Comparison of ENCODE assay signal across 16 cellular contexts in the genomic region with DNA sequence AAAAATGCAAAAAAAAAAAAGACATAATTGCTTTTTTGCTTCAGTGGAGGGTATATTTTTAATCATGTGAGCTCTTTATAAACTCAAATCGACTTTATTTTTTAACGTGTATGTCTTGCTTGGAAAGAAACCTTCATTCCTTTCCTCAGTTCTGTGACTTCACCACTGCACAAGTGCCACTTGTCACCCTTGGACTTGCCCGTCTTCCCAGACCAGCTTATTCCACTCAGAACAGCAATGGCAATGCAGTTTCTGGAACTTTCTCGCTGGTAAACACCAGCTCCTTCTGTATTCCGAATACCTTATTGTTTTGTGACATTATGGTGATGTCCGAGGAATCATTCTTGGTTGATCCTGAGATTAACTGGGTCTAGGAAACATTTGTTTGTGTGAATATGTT.
"Had no signal": no experiment of that assay in that cellular context is flagged by ENCODE, and none has a peak within 500 bp of the region (broad histone marks: within the 10 kb centered on the region; RNA-seq: fewer than 3 reads in every experiment).

No MANE protein-coding gene starts in this region.

- H3K27ac Mint-ChIP-seq: activated B cell treated with CpG ODN at 0.5 μM for 24 hours; activated CD4-positive, alpha-beta memory T cell treated with anti-CD3 and anti-CD28 coated beads for 36 hours; activated naive CD8-positive, alpha-beta T cell; dendritic cell treated with granulocyte-macrophage colony-stimulating factor and Interleukin-4, amounts not matched to agents 40 ng/mL and 50 ng/mL, for 4 days; naive B cell; T-helper 2 cell treated with Interferon-gamma antibody and Interleukin-4, amounts not matched to agents 5 μg/mL and 100 μg/mL, for 36 hours had no signal

- H3K27ac ChIP-seq: gastrocnemius medialis, ovary, psoas muscle, suprapubic skin had no signal

- FAIRE-seq: TTC549 had no signal

- ATAC-seq: gastrocnemius medialis; psoas muscle; stimulated activated naive CD8-positive, alpha-beta T cell treated with anti-CD3 and anti-CD28 coated beads, Interleukin-15, Interleukin-2, amounts not matched to agents 100 U/mL and 50 U/mL, for 24 hours had no signal

- H3K27me3 ChIP-seq: gastrocnemius medialis, ovary, suprapubic skin had no signal

- H3K36me3 Mint-ChIP-seq: activated CD4-positive, alpha-beta memory T cell treated with anti-CD3 and anti-CD28 coated beads for 36 hours; activated naive CD8-positive, alpha-beta T cell; naive B cell; type B pancreatic cell had no signal

- H3K4me1 ChIP-seq: gastrocnemius medialis, psoas muscle had no signal

- H3K27me3 Mint-ChIP-seq: activated B cell treated with CpG ODN at 0.5 μM for 24 hours; activated CD4-positive, alpha-beta memory T cell treated with anti-CD3 and anti-CD28 coated beads for 36 hours; activated naive CD8-positive, alpha-beta T cell; dendritic cell treated with granulocyte-macrophage colony-stimulating factor and Interleukin-4, amounts not matched to agents 40 ng/mL and 50 ng/mL, for 4 days; naive B cell had no signal

- DNase-seq: activated B cell treated with CpG ODN at 0.5 μM for 24 hours; activated CD4-positive, alpha-beta T cell treated with anti-CD3 and anti-CD28 coated beads for 4 hours; activated T-cell treated with anti-CD3 and anti-CD28 coated beads for 4 hours; effector CD8-positive, alpha-beta T cell; gastrocnemius medialis; naive B cell; ovary had no signal

- H3K9me3 Mint-ChIP-seq: dendritic cell treated with granulocyte-macrophage colony-stimulating factor and Interleukin-4, amounts not matched to agents 40 ng/mL and 50 ng/mL, for 4 days; type B pancreatic cell had no signal

- H3K9me3 ChIP-seq: gastrocnemius medialis, ovary, psoas muscle, suprapubic skin had no signal

- H3K4me3 Mint-ChIP-seq: activated B cell treated with CpG ODN at 0.5 μM for 24 hours; activated CD4-positive, alpha-beta memory T cell treated with anti-CD3 and anti-CD28 coated beads for 36 hours; activated naive CD8-positive, alpha-beta T cell; dendritic cell treated with granulocyte-macrophage colony-stimulating factor and Interleukin-4, amounts not matched to agents 40 ng/mL and 50 ng/mL, for 4 days; naive B cell; T-helper 2 cell treated with Interferon-gamma antibody and Interleukin-4, amounts not matched to agents 5 μg/mL and 100 μg/mL, for 36 hours; type B pancreatic cell had no signal

- H3K4me3 ChIP-seq: gastrocnemius medialis, ovary, psoas muscle, suprapubic skin had no signal

- H3K4me1 Mint-ChIP-seq: activated B cell treated with CpG ODN at 0.5 μM for 24 hours, naive B cell had no signal

- H3K36me3 ChIP-seq: gastrocnemius medialis, ovary, suprapubic skin had no signal
